9 cellular contexts compared by ENCODE assay signal in the genomic region with DNA sequence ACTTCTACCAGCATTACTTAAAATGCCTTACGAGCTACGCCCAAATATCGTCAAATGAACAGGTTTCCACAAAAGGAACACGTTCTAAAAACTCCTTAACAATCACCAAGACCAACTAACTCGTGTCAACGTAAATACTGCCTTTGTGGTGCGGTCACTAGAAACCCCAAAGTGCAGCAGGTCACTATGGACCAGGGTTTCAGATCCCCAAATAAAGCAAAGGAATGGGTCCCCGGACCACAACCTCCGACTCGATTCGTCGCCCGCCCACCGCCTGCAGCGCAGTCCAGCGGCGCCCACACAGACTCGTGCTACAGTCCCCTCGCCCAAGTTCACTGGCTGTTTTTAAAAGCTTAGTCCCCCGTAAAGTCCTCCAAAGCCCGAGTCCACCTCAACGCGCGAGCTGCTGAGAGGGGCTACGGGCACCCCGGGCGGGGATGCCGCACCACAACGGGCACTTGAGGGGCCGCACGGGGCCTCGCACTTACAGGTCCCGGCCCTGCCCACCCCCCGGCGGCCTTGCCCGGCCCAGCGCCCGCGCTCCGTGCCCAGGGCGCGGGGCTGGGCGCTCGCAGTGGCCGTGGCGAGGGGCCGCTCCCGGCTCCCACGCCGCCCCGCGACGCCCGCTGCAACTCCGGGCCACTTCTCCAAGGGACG. TPM values are rescaled to one million over a fixed set of nuclear protein-coding genes. Genes with fewer than 3 reads are reported as not detected.
DNase-seq lines count a peak whose midpoint lies in the region; ATAC-seq and TF ChIP-seq lines count a peak whose summit lies in the region.
"Had no signal": no experiment of that assay in that cellular context is flagged by ENCODE, and none has a peak within 500 bp of the region (broad histone marks: within the 10 kb centered on the region; RNA-seq: fewer than 3 reads in every experiment).

No MANE protein-coding gene starts in this region.

- TF ChIP-seq CTCF in foreskin keratinocyte (conservative IDR thresholded peaks at IDR 0.05) (no peak), osteocyte (IDR thresholded peaks at IDR 0.05) (no peak)

- H3K27me3 Mint-ChIP-seq in T-cell: peaks cover 62 to 69% of the 10 kb centered on the region in 2 donors
- no peaks in the 10 kb centered on the region for H3K27me3 Mint-ChIP-seq in osteocyte (ENCODE audit: unreplicated experiment)

- H3K27ac ChIP-seq in foreskin keratinocyte: peak overlapping the region; percentile 91
- H3K27ac ChIP-seq: BLaER1 had no signal

- H3K4me1 Mint-ChIP-seq in T-cell (peaks cover 17 to 31% (median 21%) of the 10 kb centered on the region in 3 donors), osteocyte (ENCODE audit: unreplicated experiment) (peaks cover 40% of the 10 kb centered on the region)

- CTCF ChIA-PET in T-cell (lab: Charles Lee): interaction anchor here in 1 of 2 donors (0.5 kb wide), 1 partner anchor 117 kb away, joined by 4 read pairs; no protein-coding TSS in a partner anchor

- peak; percentile 43 for DNase-seq in NCI-H1092 (lab: John Stamatoyannopoulos, UW)
- no peak for DNase-seq in NCI-H1092 treated with DMSO at 0.1 percent for 48 hours (lab: John Stamatoyannopoulos, UW)
- DNase-seq in T-cell: no peak
- peak in 1 of 2 donors; percentile 53 for DNase-seq in foreskin keratinocyte
- no peak for DNase-seq in osteocyte (ENCODE audit: extremely low spot score, unreplicated experiment)
- DNase-seq in UCSD-AML1 (lab: John Stamatoyannopoulos, UW; ENCODE audit: unreplicated experiment): no peak
- DNase-seq in HUDEP-2 (lab: John Stamatoyannopoulos, UW; ENCODE audit: unreplicated experiment in 76 of 76): no peak

- H3K9me3 Mint-ChIP-seq in T-cell: peaks cover 0 to 3% (median 0%) of the 10 kb centered on the region in 3 donors
- H3K9me3 Mint-ChIP-seq in osteocyte (ENCODE audit: unreplicated experiment): no peaks in the 10 kb centered on the region

- POLR2A ChIA-PET in T-cell (lab: Charles Lee): no interaction called here

- no peaks in the 10 kb centered on the region for H3K36me3 Mint-ChIP-seq in T-cell
- H3K36me3 Mint-ChIP-seq in osteocyte (ENCODE audit: unreplicated experiment): no peaks in the 10 kb centered on the region

- H3K27ac Mint-ChIP-seq in T-cell (peak overlapping the region in 1 of 2 donors; percentile 45), osteocyte (ENCODE audit: unreplicated experiment) (peak overlapping the region; percentile 97)

- ATAC-seq in T-cell (replicated peaks in 1 of 4): no peak
- no peak for ATAC-seq in foreskin keratinocyte
- no peak for ATAC-seq in GM19351 (IDR thresholded peaks at IDR 0.05; ENCODE audit: unreplicated experiment)

- H3K4me3 Mint-ChIP-seq in T-cell (peak overlapping the region; percentile 9 to 81 (median 78)), osteocyte (ENCODE audit: unreplicated experiment) (peak overlapping the region; percentile 91)

- H3K27me3 ChIP-seq in foreskin keratinocyte: no peaks in the 10 kb centered on the region
- H3K27me3 ChIP-seq: BLaER1 had no signal

- peaks cover 25% of the 10 kb centered on the region for H3K4me1 ChIP-seq in foreskin keratinocyte

RNA-seq across cellular contexts. Expression of gene NFIB, which starts 1.1 kb away (rescaled TPM):
- total RNA-seq in T-cell (under 1 TPM in 4 of 5 donors, not detected in 1; 0.15 to 0.89 (median 0.39) TPM), foreskin keratinocyte (24.3 and 26.5 TPM in 2 replicates), osteocyte (36.1 and 39.9 TPM in 2 replicates)
- 5.3 and 6.5 TPM in 2 replicates for polyA plus RNA-seq in foreskin keratinocyte

Comparison
In these comparisons a context has a peak if more than half of its experiments do, and no peak if none do; other contexts are left out.
1. RNA of gene NFIB, which starts 1.1 kb away (total RNA-seq): 36.1 to 39.9 TPM in osteocyte and 24.3 to 26.5 TPM in foreskin keratinocyte; 0.15 to 0.89 TPM in T-cell; every median in the first group is over 10 times any median in the second.